In the genomic region with DNA sequence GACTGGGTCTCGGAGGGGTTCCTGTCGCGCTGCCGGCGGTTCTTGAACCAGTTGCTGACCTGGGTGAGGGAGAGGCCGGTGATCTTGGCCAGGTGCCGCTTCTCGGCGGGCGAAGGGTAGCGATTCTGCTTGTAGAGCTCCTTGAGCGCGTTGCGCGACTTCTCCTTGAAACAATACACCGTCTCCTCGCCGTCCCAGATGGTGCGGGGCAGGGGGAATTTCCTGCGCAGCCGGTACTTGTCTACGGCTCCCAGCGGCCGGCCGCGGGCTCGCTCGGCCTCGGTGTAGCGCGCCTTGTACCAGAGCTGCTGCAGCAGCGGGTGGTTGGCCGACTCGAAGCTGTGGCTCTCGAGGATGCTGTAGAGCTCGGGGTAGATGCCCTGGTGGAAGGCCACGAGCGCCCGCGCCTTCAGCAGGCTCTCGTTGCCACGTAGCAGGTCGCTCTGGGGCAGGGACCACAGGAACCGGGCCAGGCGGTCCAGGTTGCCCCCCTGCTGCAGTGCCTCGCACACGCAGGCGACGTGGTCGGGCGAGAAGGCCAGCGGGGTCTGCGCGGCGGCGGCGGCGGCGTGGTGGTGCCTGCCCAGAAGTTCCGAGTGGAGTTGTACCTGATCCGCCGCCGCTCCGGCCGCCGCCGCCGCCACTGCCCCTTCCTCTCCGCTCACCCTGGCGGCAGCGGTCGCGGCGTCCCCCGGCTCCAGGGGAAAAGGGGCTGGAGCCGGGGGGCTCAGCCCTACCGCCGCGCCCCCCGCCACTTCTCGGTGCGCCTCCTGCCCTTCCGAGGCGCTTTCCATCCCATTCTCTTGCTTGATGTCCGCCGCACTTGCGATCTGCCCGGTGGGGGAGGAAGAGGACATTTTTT, we compare ENCODE assay signal across 8 cellular contexts. TPM values are rescaled to one million over a fixed set of nuclear protein-coding genes. Genes with fewer than 3 reads are reported as not detected.
DNase-seq lines count a peak whose midpoint lies in the region; ATAC-seq and TF ChIP-seq lines count a peak whose summit lies in the region.

No MANE protein-coding gene starts in this region.

- peaks cover 72% of the 10 kb centered on the region for H3K27me3 Mint-ChIP-seq in activated CD4-positive, alpha-beta memory T cell treated with anti-CD3 and anti-CD28 coated beads, Interleukin-2, amount 10 ng/mL, durations not matched to agents 7 days and 5 days

- H3K9me3 ChIP-seq in MG63 (no peaks in the 10 kb centered on the region), muscle layer of duodenum (ENCODE audit: control insufficient read depth in 1 of 2, low read length in 2 of 2) (no peaks in the 10 kb centered on the region), upper lobe of right lung (no peaks in the 10 kb centered on the region)

- no peaks in the 10 kb centered on the region for H3K27me3 ChIP-seq in MG63
- H3K27me3 ChIP-seq in muscle layer of duodenum (ENCODE audit: low read depth, low read length) = peaks cover 11% of the 10 kb centered on the region
- peaks cover 50% of the 10 kb centered on the region for H3K27me3 ChIP-seq in upper lobe of right lung

- H3K27ac Mint-ChIP-seq in activated CD4-positive, alpha-beta memory T cell treated with anti-CD3 and anti-CD28 coated beads, Interleukin-2, amount 10 ng/mL, durations not matched to agents 7 days and 5 days = no peak overlapping the region

- H3K36me3 ChIP-seq in MG63 (no peaks in the 10 kb centered on the region), muscle layer of duodenum (ENCODE audit: control insufficient read depth in 1 of 2, insufficient read depth in 2 of 2, low read length in 2 of 2) (no peaks in the 10 kb centered on the region), upper lobe of right lung (no peaks in the 10 kb centered on the region)

- H3K27ac ChIP-seq in muscle layer of duodenum (ENCODE audit: low read length) = peak overlapping the region; percentile 71
- H3K27ac ChIP-seq in upper lobe of right lung = peak overlapping the region; percentile 21

- no peak for TF ChIP-seq CTCF in upper lobe of right lung (IDR thresholded peaks at IDR 0.05)

- H3K9me3 Mint-ChIP-seq in activated CD4-positive, alpha-beta memory T cell treated with anti-CD3 and anti-CD28 coated beads, Interleukin-2, amount 10 ng/mL, durations not matched to agents 7 days and 5 days = no peaks in the 10 kb centered on the region

- CTCF ChIA-PET in activated CD4-positive, alpha-beta memory T cell treated with anti-CD3 and anti-CD28 coated beads, Interleukin-2, amount 10 ng/mL, durations not matched to agents 7 days and 5 days (lab: Charles Lee) = interaction anchor here (0.7 kb wide), 1 partner anchor 238 kb away, joined by 3 read pairs; no protein-coding TSS in a partner anchor

- H3K4me3 Mint-ChIP-seq in activated CD4-positive, alpha-beta memory T cell treated with anti-CD3 and anti-CD28 coated beads, Interleukin-2, amount 10 ng/mL, durations not matched to agents 7 days and 5 days = peak overlapping the region; percentile 80

- peaks cover 0 to 18% of the 10 kb centered on the region in 2 donors for H3K4me1 ChIP-seq in muscle layer of duodenum (ENCODE audit: control insufficient read depth in 1 of 2, insufficient read depth in 2 of 2, low read length in 2 of 2)
- H3K4me1 ChIP-seq in upper lobe of right lung = peaks cover 16% of the 10 kb centered on the region

- intact Hi-C loops in upper lobe of right lung (cut with DNase I) = no loop called here

- no peaks in the 10 kb centered on the region for H3K36me3 Mint-ChIP-seq in activated CD4-positive, alpha-beta memory T cell treated with anti-CD3 and anti-CD28 coated beads, Interleukin-2, amount 10 ng/mL, durations not matched to agents 7 days and 5 days (ENCODE audit: low read depth)

- no peak for TF ChIP-seq POLR2A in erythroblast (IDR thresholded peaks at IDR 0.05; ENCODE audit: low read length)

- peaks cover 30% of the 10 kb centered on the region for H3K4me1 Mint-ChIP-seq in activated CD4-positive, alpha-beta memory T cell treated with anti-CD3 and anti-CD28 coated beads, Interleukin-2, amount 10 ng/mL, durations not matched to agents 7 days and 5 days

- POLR2A ChIA-PET in activated CD4-positive, alpha-beta memory T cell treated with anti-CD3 and anti-CD28 coated beads, Interleukin-2, amount 10 ng/mL, durations not matched to agents 7 days and 5 days (lab: Charles Lee) = interaction anchor here (0.8 to 1.5 kb wide), 2 partner anchors 12 to 259 kb away, joined by 3 read pairs; no protein-coding TSS in a partner anchor

- DNase-seq in D341Med (ENCODE audit: low spot score) = peak; percentile 71
- peak; percentile 50 for DNase-seq in MG63
- DNase-seq in activated CD4-positive, alpha-beta memory T cell treated with anti-CD3 and anti-CD28 coated beads, Interleukin-2, amount 10 ng/mL, durations not matched to agents 7 days and 5 days = peak; percentile 46
- peak; percentile 46 to 52 for DNase-seq in erythroblast (lab: John Stamatoyannopoulos, UW)
- peak; percentile 75 for DNase-seq in upper lobe of right lung
- DNase-seq in NCI-H774 (lab: John Stamatoyannopoulos, UW) = no peak

- peak overlapping the region; percentile 61 for H3K4me3 ChIP-seq in MG63
- peak overlapping the region; percentile 80 to 93 for H3K4me3 ChIP-seq in muscle layer of duodenum (ENCODE audit: low read depth in 1 of 2, low read length in 2 of 2)
- peak overlapping the region; percentile 68 for H3K4me3 ChIP-seq in upper lobe of right lung

- ATAC-seq in GM21529 (IDR thresholded peaks at IDR 0.05; ENCODE audit: unreplicated experiment) (peak; percentile 40), upper lobe of right lung (peak; percentile 63)

RNA-seq across cellular contexts. Expression of gene SIX4, which starts 0.7 kb away (rescaled TPM):
- total RNA-seq in MG63 (2014; rRNA removed; shearing (Covaris generic); ENCODE audit: low replicate concordance) = 2.0 and 3.1 TPM in 2 replicates
- under 1 TPM; 0.80 to 0.96 TPM for total RNA-seq in activated CD4-positive, alpha-beta memory T cell treated with anti-CD3 and anti-CD28 coated beads, Interleukin-2, amount 10 ng/mL, durations not matched to agents 7 days and 5 days
- 0.69 TPM for total RNA-seq in upper lobe of right lung

RNA-seq across cellular contexts. Expression of gene MNAT1, which starts 11.1 kb away (rescaled TPM):
- total RNA-seq in MG63 (2014; rRNA removed; shearing (Covaris generic); ENCODE audit: low replicate concordance) = 32.4 and 45.7 TPM in 2 replicates
- 10 to 100 TPM; 37.0 to 40.4 TPM for total RNA-seq in activated CD4-positive, alpha-beta memory T cell treated with anti-CD3 and anti-CD28 coated beads, Interleukin-2, amount 10 ng/mL, durations not matched to agents 7 days and 5 days
- 25.5 TPM for total RNA-seq in upper lobe of right lung
